In the genomic region with DNA sequence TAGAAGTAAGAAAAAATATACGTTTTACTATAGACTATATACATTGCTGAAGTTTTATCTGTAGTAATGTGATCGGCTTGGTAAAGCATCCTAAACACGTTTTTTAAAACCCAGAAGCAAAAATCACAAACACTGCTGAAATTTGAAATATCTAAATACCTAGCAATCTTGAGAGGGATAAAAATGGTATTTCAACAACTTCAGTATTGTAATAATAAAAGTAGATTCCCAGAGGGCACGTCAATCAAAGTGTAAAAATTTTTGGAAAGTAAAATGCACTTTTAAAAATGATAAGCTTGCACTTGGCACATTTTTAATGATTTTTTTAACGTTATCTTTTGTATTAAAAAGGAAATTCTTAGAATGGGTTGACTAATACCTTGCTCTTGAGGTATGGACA, we compare ENCODE assay signal across 11 cellular contexts. TPM values are rescaled to one million over a fixed set of nuclear protein-coding genes. Genes with fewer than 3 reads are reported as not detected.
DNase-seq lines count a peak whose midpoint lies in the region; ATAC-seq and TF ChIP-seq lines count a peak whose summit lies in the region.
"Had no signal": no experiment of that assay in that cellular context is flagged by ENCODE, and none has a peak within 500 bp of the region (broad histone marks: within the 10 kb centered on the region; RNA-seq: fewer than 3 reads in every experiment).

No MANE protein-coding gene starts in this region.

- peaks cover 34% of the 10 kb centered on the region for H3K4me1 Mint-ChIP-seq in activated naive CD8-positive, alpha-beta T cell treated with anti-CD3 and anti-CD28 coated beads for 36 hours

- H3K36me3 Mint-ChIP-seq in activated naive CD8-positive, alpha-beta T cell treated with anti-CD3 and anti-CD28 coated beads for 36 hours, result no peaks in the 10 kb centered on the region

- no peaks in the 10 kb centered on the region for H3K9me3 Mint-ChIP-seq in activated naive CD8-positive, alpha-beta T cell treated with anti-CD3 and anti-CD28 coated beads for 36 hours
- H3K9me3 Mint-ChIP-seq: dendritic cell treated with granulocyte-macrophage colony-stimulating factor and Interleukin-4, amounts not matched to agents 40 ng/mL and 50 ng/mL, for 4 days had no signal

- H3K4me1 ChIP-seq in heart right ventricle, result peaks cover 0 to 28% (median 11%) of the 10 kb centered on the region in 9 donors
- peaks cover 0 to 16% (median 3%) of the 10 kb centered on the region in 4 donors for H3K4me1 ChIP-seq in right lobe of liver
- peaks cover 14% of the 10 kb centered on the region for H3K4me1 ChIP-seq in upper lobe of right lung

- H3K27ac Mint-ChIP-seq in activated naive CD8-positive, alpha-beta T cell treated with anti-CD3 and anti-CD28 coated beads for 36 hours, result peak overlapping the region; percentile 51

- peak overlapping the region; percentile 80 for H3K4me3 Mint-ChIP-seq in activated naive CD8-positive, alpha-beta T cell treated with anti-CD3 and anti-CD28 coated beads for 36 hours

- DNase-seq in heart right ventricle (no peak), left cardiac atrium (no peak), right lobe of liver (no peak), upper lobe of right lung (no peak), OCI-M1 (lab: John Stamatoyannopoulos, UW) (no peak), LoVo (ENCODE audit: low spot score) (no peak)
- no peak for DNase-seq in activated naive CD8-positive, alpha-beta T cell treated with anti-CD3 and anti-CD28 coated beads for 36 hours
- DNase-seq: islet precursor cell had no signal

- TF ChIP-seq CTCF in heart right ventricle (IDR thresholded peaks at IDR 0.05) (no peak), right lobe of liver (IDR thresholded peaks at IDR 0.05) (no peak), upper lobe of right lung (IDR thresholded peaks at IDR 0.05) (no peak)

- ATAC-seq in heart right ventricle, result no peak
- ATAC-seq in left cardiac atrium, result no peak
- ATAC-seq in right lobe of liver, result no peak
- ATAC-seq in upper lobe of right lung, result no peak
- ATAC-seq in GM19452 (IDR thresholded peaks at IDR 0.05; ENCODE audit: unreplicated experiment), result no peak

- peak overlapping the region in 7 of 10 donors; percentile 71 to 94 (median 81) for H3K4me3 ChIP-seq in heart right ventricle
- peak overlapping the region in 2 of 3 donors; percentile 77 to 78 for H3K4me3 ChIP-seq in right lobe of liver
- H3K4me3 ChIP-seq in upper lobe of right lung, result peak overlapping the region; percentile 88

- intact Hi-C loops in heart right ventricle (cut with DNase I) (loop anchor here in 2 of 10 donors (5.0 to 10.0 kb wide), 2 partner anchors 220 to 222 kb away; partner anchors contain the start of gene TMEM87B (in 2 of the 2)), left cardiac atrium (cut with DNase I) (no loop called here), right lobe of liver (cut with DNase I) (no loop called here), upper lobe of right lung (cut with DNase I) (no loop called here)

- H3K9me3 ChIP-seq in heart right ventricle (no peaks in the 10 kb centered on the region), right lobe of liver (no peaks in the 10 kb centered on the region), upper lobe of right lung (no peaks in the 10 kb centered on the region)
- H3K9me3 ChIP-seq: vagina had no signal

- H3K27me3 ChIP-seq in heart right ventricle (no peaks in the 10 kb centered on the region), right lobe of liver (no peaks in the 10 kb centered on the region), upper lobe of right lung (no peaks in the 10 kb centered on the region)
- H3K27me3 ChIP-seq: vagina had no signal

- H3K27me3 Mint-ChIP-seq in activated naive CD8-positive, alpha-beta T cell treated with anti-CD3 and anti-CD28 coated beads for 36 hours, result no peaks in the 10 kb centered on the region
- H3K27me3 Mint-ChIP-seq: dendritic cell treated with granulocyte-macrophage colony-stimulating factor and Interleukin-4, amounts not matched to agents 40 ng/mL and 50 ng/mL, for 4 days had no signal

- TF ChIP-seq POLR2A in right lobe of liver (IDR thresholded peaks at IDR 0.05), result no peak

- WGBS in heart right ventricle, 2 donors, result 63 to 68% methylated on average over 5 of the region's 5 CpGs
- 43% methylated on average over 5 of the region's 5 CpGs for WGBS in right lobe of liver (ENCODE audit: insufficient coverage, low coverage, low lambda C conversion rate, missing lambda C conversion rate)

- peak overlapping the region in 6 of 10 donors; percentile 99 to 100 (median 100) for H3K27ac ChIP-seq in heart right ventricle
- peak overlapping the region; percentile 100 for H3K27ac ChIP-seq in right lobe of liver
- H3K27ac ChIP-seq in upper lobe of right lung, result no peak overlapping the region

- H3K36me3 ChIP-seq in heart right ventricle (no peaks in the 10 kb centered on the region), right lobe of liver (no peaks in the 10 kb centered on the region), upper lobe of right lung (no peaks in the 10 kb centered on the region)
- H3K36me3 ChIP-seq: vagina had no signal

RNA-seq across cellular contexts. Expression of gene ZC3H6, which starts 1.6 kb away (rescaled TPM):
- 10 to 100 TPM; 13.9 to 29.5 (median 25.8) TPM for total RNA-seq in heart right ventricle
- polyA plus RNA-seq in heart right ventricle, result 10 to 100 TPM in 1 of 2 donors, under 1 TPM in 1; 0.83 to 16.8 TPM
- total RNA-seq in left cardiac atrium, result 10 to 100 TPM; 18.7 to 20.0 TPM
- 1 to 10 TPM; 7.6 to 7.7 TPM for total RNA-seq in activated naive CD8-positive, alpha-beta T cell treated with anti-CD3 and anti-CD28 coated beads for 36 hours
- 1 to 10 TPM; 1.2 to 4.3 (median 2.5) TPM for total RNA-seq in right lobe of liver
- total RNA-seq in upper lobe of right lung, result 16.6 TPM

RNA-seq across cellular contexts. Expression of gene ZC3H8, which starts 22.1 kb away (rescaled TPM):
- total RNA-seq in heart right ventricle (10 to 100 TPM in 6 of 10 donors, 1 to 10 TPM in 4; 7.0 to 13.3 (median 11.0) TPM), left cardiac atrium (1 to 10 TPM; 8.8 to 10.0 TPM), right lobe of liver (10 to 100 TPM in 2 of 6 experiments, 1 to 10 TPM in 4; 3.4 to 34.4 (median 4.5) TPM), upper lobe of right lung (5.2 TPM)
- 1 to 10 TPM; 4.2 to 6.9 TPM for polyA plus RNA-seq in heart right ventricle
- total RNA-seq in activated naive CD8-positive, alpha-beta T cell treated with anti-CD3 and anti-CD28 coated beads for 36 hours, result 10 to 100 TPM; 23.7 to 26.8 TPM
